In the genomic region with DNA sequence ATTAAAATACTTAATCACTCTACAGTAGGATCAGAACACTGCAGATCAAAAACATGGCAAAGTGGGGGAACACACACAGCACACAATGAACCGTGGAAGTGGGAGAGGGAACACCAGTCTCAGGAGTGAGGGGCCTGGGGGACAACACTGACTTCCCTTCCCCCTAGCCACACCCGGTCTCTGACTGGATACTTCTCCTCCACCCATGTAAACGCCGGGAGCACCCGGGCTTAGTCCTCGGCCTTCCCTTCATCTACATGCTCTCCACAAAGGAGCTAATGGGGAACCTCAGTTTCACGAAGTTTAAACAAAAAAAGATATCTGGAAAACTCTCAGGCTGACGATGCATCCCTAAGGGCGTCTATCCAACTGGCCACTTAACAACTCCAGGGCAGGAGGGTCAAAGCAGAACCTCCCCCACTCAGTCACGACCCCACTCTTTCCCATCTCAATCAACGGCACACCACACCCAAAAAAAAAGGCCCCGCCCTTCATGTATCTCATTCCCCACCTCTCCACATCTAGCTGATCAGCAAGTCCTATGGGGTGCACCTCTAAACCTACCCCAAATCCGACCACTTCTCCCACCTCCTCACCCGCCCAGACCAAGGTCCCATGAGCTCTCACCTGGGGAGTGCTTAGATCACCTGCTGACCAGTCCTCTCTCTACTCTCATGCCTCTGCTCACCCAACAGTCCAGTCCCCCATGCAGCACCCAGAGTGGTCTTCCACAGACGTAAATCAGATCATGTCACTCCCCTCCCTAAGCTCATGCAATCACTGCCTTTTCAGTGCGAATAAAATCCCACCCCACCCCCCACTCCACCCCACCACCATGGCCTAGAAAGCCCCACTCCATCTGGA, we compare ENCODE assay signal across 10 cellular contexts. TPM values are rescaled to one million over a fixed set of nuclear protein-coding genes. Genes with fewer than 3 reads are reported as not detected.
A peak's percentile ranks its signal among the peaks of the same experiment; 100 is the strongest.
DNase-seq lines count a peak whose midpoint lies in the region; ATAC-seq and TF ChIP-seq lines count a peak whose summit lies in the region.
"Had no signal": no experiment of that assay in that cellular context is flagged by ENCODE, and none has a peak within 500 bp of the region (broad histone marks: within the 10 kb centered on the region; RNA-seq: fewer than 3 reads in every experiment).

No MANE protein-coding gene starts in this region.

- H3K4me1 Mint-ChIP-seq in stimulated activated naive CD8-positive, alpha-beta T cell treated with anti-CD3 and anti-CD28 coated beads, Interleukin-15, amount 100 ng/mL, for 72 hours = peaks cover 62% of the 10 kb centered on the region
- peaks cover 81% of the 10 kb centered on the region for H3K4me1 Mint-ChIP-seq in osteocyte (ENCODE audit: unreplicated experiment)
- peaks cover 22% of the 10 kb centered on the region for H3K4me1 Mint-ChIP-seq in activated CD8-positive, alpha-beta memory T cell treated with anti-CD3 and anti-CD28 coated beads, Interleukin-2, amount 10 ng/mL, durations not matched to agents 7 days and 5 days

- H4K20me1 ChIP-seq in fibroblast of lung (ENCODE audit: control insufficient read depth, extremely low read depth, insufficient read depth, low read length) = no peaks in the 10 kb centered on the region

- H3K79me2 ChIP-seq in fibroblast of lung (ENCODE audit: control insufficient read depth, insufficient read depth, low read length) = peaks cover 83% of the 10 kb centered on the region

- TF ChIP-seq CTCF in fibroblast of lung (conservative IDR thresholded peaks at IDR 0.05 in 1 of 2, IDR thresholded peaks at IDR 0.05 in 1 of 2; ENCODE audit: low read depth in 1 of 2, low read length in 2 of 2) (no peak), osteocyte (IDR thresholded peaks at IDR 0.05) (no peak)

- CTCF ChIA-PET in activated CD8-positive, alpha-beta memory T cell treated with anti-CD3 and anti-CD28 coated beads, Interleukin-2, amount 10 ng/mL, durations not matched to agents 7 days and 5 days (lab: Charles Lee) = no interaction called here

- H3K4me2 ChIP-seq in fibroblast of lung (ENCODE audit: extremely low read depth, insufficient read depth, low read length) = peak overlapping the region; percentile 86

- no peak for DNase-seq in stimulated activated naive CD8-positive, alpha-beta T cell treated with anti-CD3 and anti-CD28 coated beads, Interleukin-15, Interleukin-2, amounts not matched to agents 100 U/mL and 50 U/mL, for 24 hours
- DNase-seq in stimulated activated naive CD8-positive, alpha-beta T cell treated with anti-CD3 and anti-CD28 coated beads, Interleukin-15, amount 100 ng/mL, for 72 hours = no peak
- peak in 1 of 2 donors; percentile 44 for DNase-seq in fibroblast of lung (ENCODE audit: low read depth in 2 of 2)
- DNase-seq in osteocyte (ENCODE audit: extremely low spot score, unreplicated experiment) = no peak
- DNase-seq in stimulated activated CD8-positive, alpha-beta memory T cell treated with anti-CD3 and anti-CD28 coated beads, Interleukin-4, amount 100 ng/mL, for 48 hours = no peak
- no peak for DNase-seq in activated CD8-positive, alpha-beta memory T cell treated with anti-CD3 and anti-CD28 coated beads, Interleukin-2, amount 10 ng/mL, durations not matched to agents 7 days and 5 days
- no peak for DNase-seq in GM03348 (ENCODE audit: low spot score)
- DNase-seq: activated B cell treated with CpG ODN at 0.5 μM for 24 hours had no signal

- no peaks in the 10 kb centered on the region for H3K27me3 Mint-ChIP-seq in stimulated activated naive CD8-positive, alpha-beta T cell treated with anti-CD3 and anti-CD28 coated beads, Interleukin-15, amount 100 ng/mL, for 72 hours
- no peaks in the 10 kb centered on the region for H3K27me3 Mint-ChIP-seq in osteocyte (ENCODE audit: unreplicated experiment)
- no peaks in the 10 kb centered on the region for H3K27me3 Mint-ChIP-seq in activated CD8-positive, alpha-beta memory T cell treated with anti-CD3 and anti-CD28 coated beads, Interleukin-2, amount 10 ng/mL, durations not matched to agents 7 days and 5 days
- H3K27me3 Mint-ChIP-seq: activated B cell treated with CpG ODN at 0.5 μM for 24 hours had no signal

- H3K9me3 ChIP-seq in fibroblast of lung (ENCODE audit: control insufficient read depth, insufficient read depth, low read depth, low read length) = no peaks in the 10 kb centered on the region

- peak; percentile 9 for ATAC-seq in stimulated activated naive CD8-positive, alpha-beta T cell treated with anti-CD3 and anti-CD28 coated beads, Interleukin-15, Interleukin-2, amounts not matched to agents 100 U/mL and 50 U/mL, for 24 hours
- no peak for ATAC-seq in stimulated activated naive CD8-positive, alpha-beta T cell treated with anti-CD3 and anti-CD28 coated beads, Interleukin-15, amount 100 ng/mL, for 72 hours
- no peak for ATAC-seq in HG02678 (IDR thresholded peaks at IDR 0.05; ENCODE audit: unreplicated experiment)
- no peak for ATAC-seq in activated CD8-positive, alpha-beta memory T cell treated with anti-CD3 and anti-CD28 coated beads, Interleukin-2, amount 10 ng/mL, durations not matched to agents 7 days and 5 days
- ATAC-seq: GM12878 had no signal

- H3K27ac Mint-ChIP-seq in stimulated activated naive CD8-positive, alpha-beta T cell treated with anti-CD3 and anti-CD28 coated beads, Interleukin-15, amount 100 ng/mL, for 72 hours = peak overlapping the region in 1 of 2 donors; percentile 80
- peak overlapping the region; percentile 97 for H3K27ac Mint-ChIP-seq in osteocyte (ENCODE audit: unreplicated experiment)
- no peak overlapping the region for H3K27ac Mint-ChIP-seq in activated CD8-positive, alpha-beta memory T cell treated with anti-CD3 and anti-CD28 coated beads, Interleukin-2, amount 10 ng/mL, durations not matched to agents 7 days and 5 days
- H3K27ac Mint-ChIP-seq: activated B cell treated with CpG ODN at 0.5 μM for 24 hours had no signal

- H3K9me3 Mint-ChIP-seq in stimulated activated naive CD8-positive, alpha-beta T cell treated with anti-CD3 and anti-CD28 coated beads, Interleukin-15, amount 100 ng/mL, for 72 hours = no peaks in the 10 kb centered on the region
- H3K9me3 Mint-ChIP-seq in osteocyte (ENCODE audit: unreplicated experiment) = no peaks in the 10 kb centered on the region
- no peaks in the 10 kb centered on the region for H3K9me3 Mint-ChIP-seq in activated CD8-positive, alpha-beta memory T cell treated with anti-CD3 and anti-CD28 coated beads, Interleukin-2, amount 10 ng/mL, durations not matched to agents 7 days and 5 days (ENCODE audit: low read depth)
- H3K9me3 Mint-ChIP-seq: activated B cell treated with CpG ODN at 0.5 μM for 24 hours had no signal

- H3K4me3 Mint-ChIP-seq in stimulated activated naive CD8-positive, alpha-beta T cell treated with anti-CD3 and anti-CD28 coated beads, Interleukin-15, amount 100 ng/mL, for 72 hours = no peak overlapping the region
- peak overlapping the region; percentile 7 for H3K4me3 Mint-ChIP-seq in osteocyte (ENCODE audit: unreplicated experiment)
- no peak overlapping the region for H3K4me3 Mint-ChIP-seq in activated CD8-positive, alpha-beta memory T cell treated with anti-CD3 and anti-CD28 coated beads, Interleukin-2, amount 10 ng/mL, durations not matched to agents 7 days and 5 days
- H3K4me3 Mint-ChIP-seq: activated B cell treated with CpG ODN at 0.5 μM for 24 hours had no signal

- peak overlapping the region in 3 of 4 experiments; percentile 19 to 31 (median 19) for H3K4me3 ChIP-seq in fibroblast of lung (replicated peaks in 1 of 4; ENCODE audit: control extremely low read depth in 1 of 4, insufficient read depth in 1 of 4, low read depth in 3 of 4, low read length in 4 of 4)
- H3K4me3 ChIP-seq: GM12878 had no signal

- no peak overlapping the region for H2AFZ ChIP-seq in fibroblast of lung (ENCODE audit: low read length)

- H3K36me3 Mint-ChIP-seq in osteocyte (ENCODE audit: unreplicated experiment) = peaks cover 2% of the 10 kb centered on the region
- H3K36me3 Mint-ChIP-seq in activated CD8-positive, alpha-beta memory T cell treated with anti-CD3 and anti-CD28 coated beads, Interleukin-2, amount 10 ng/mL, durations not matched to agents 7 days and 5 days = peaks cover 15% of the 10 kb centered on the region

- H3K9ac ChIP-seq in fibroblast of lung (ENCODE audit: insufficient read depth, low read length) = peak overlapping the region; percentile 44

- peak overlapping the region; percentile 93 for H3K27ac ChIP-seq in fibroblast of lung (ENCODE audit: insufficient read depth, low read length)

- H3K4me1 ChIP-seq in fibroblast of lung (ENCODE audit: control insufficient read depth, extremely low read depth, insufficient read depth, low read length) = peaks cover 48% of the 10 kb centered on the region

- peaks cover 4% of the 10 kb centered on the region for H3K36me3 ChIP-seq in fibroblast of lung (ENCODE audit: control insufficient read depth, insufficient read depth, low read length)

- no peaks in the 10 kb centered on the region for H3K27me3 ChIP-seq in fibroblast of lung (ENCODE audit: control insufficient read depth, insufficient read depth, low read length)

RNA-seq across cellular contexts. Expression of gene ZDHHC7, which starts 7.4 kb away (rescaled TPM):
- 88.6 and 135 TPM in 2 replicates for total RNA-seq in fibroblast of lung
- polyA plus RNA-seq in fibroblast of lung = 86.2 and 96.4 TPM in 2 replicates
- polyA plus RNA-seq in fibroblast of lung (2012) = 65.1 and 75.5 TPM in 2 replicates
- polyA minus RNA-seq in fibroblast of lung (ENCODE audit: low replicate concordance) = 458 and 490 TPM in 2 replicates
- 53.6 and 53.7 TPM in 2 replicates for total RNA-seq in osteocyte
- 10 to 100 TPM; 22.3 to 27.1 TPM for total RNA-seq in activated CD8-positive, alpha-beta memory T cell treated with anti-CD3 and anti-CD28 coated beads, Interleukin-2, amount 10 ng/mL, durations not matched to agents 7 days and 5 days

RNA-seq across cellular contexts. Expression of gene KIAA0513, which starts 23.6 kb away (rescaled TPM):
- total RNA-seq in fibroblast of lung (19.5 and 22.3 TPM in 2 replicates), osteocyte (10.6 and 12.4 TPM in 2 replicates)
- polyA plus RNA-seq in fibroblast of lung = 11.7 and 13.8 TPM in 2 replicates
- polyA plus RNA-seq in fibroblast of lung (2012) = 9.4 and 9.8 TPM in 2 replicates
- 11.9 and 13.1 TPM in 2 replicates for polyA minus RNA-seq in fibroblast of lung (ENCODE audit: low replicate concordance)
- total RNA-seq in activated CD8-positive, alpha-beta memory T cell treated with anti-CD3 and anti-CD28 coated beads, Interleukin-2, amount 10 ng/mL, durations not matched to agents 7 days and 5 days = 1 to 10 TPM; 7.9 to 9.6 TPM
